16 cellular contexts compared by ENCODE assay signal in the genomic region with DNA sequence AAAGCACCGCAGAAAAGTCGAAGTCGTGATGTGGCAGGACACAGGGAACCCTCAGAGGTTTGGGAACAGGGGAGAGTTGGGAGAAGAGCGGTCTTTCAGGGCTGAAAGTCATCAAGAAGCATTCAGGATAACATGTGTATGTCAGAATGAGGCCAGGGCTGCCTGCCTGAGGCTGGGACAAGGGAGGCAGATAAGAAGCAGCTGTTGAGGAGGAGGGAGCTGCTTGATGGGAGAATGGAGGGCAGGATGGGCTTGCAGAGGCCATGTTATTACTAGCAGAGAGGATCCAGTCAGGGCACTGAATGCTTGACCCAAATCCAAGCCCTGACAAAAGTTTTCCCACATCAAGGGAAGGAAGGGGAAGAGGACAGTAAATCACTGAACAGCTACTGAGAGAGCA.
"Had no signal": no experiment of that assay in that cellular context is flagged by ENCODE, and none has a peak within 500 bp of the region (broad histone marks: within the 10 kb centered on the region; RNA-seq: fewer than 3 reads in every experiment).

No MANE protein-coding gene starts in this region.

- ATAC-seq: esophagus mucosa, pancreas, T-cell had no signal

- H3K4me1 ChIP-seq: adrenal gland, pancreas, transverse colon had no signal

- H3K27me3 Mint-ChIP-seq: activated naive CD4-positive, alpha-beta T cell treated with anti-CD3 and anti-CD28 coated beads, Interleukin-2, amount 10 ng/mL, durations not matched to agents 7 days and 5 days had no signal

- H3K4me3 Mint-ChIP-seq: activated naive CD4-positive, alpha-beta T cell treated with anti-CD3 and anti-CD28 coated beads, Interleukin-2, amount 10 ng/mL, durations not matched to agents 7 days and 5 days; nephron progenitor cell; T-cell had no signal

- H3K36me3 ChIP-seq: adrenal gland, pancreas, transverse colon had no signal

- H3K27ac ChIP-seq: adrenal gland, coronary artery, pancreas, SK-N-MC, transverse colon had no signal

- H3K36me3 Mint-ChIP-seq: activated naive CD4-positive, alpha-beta T cell treated with anti-CD3 and anti-CD28 coated beads, Interleukin-2, amount 10 ng/mL, durations not matched to agents 7 days and 5 days; T-cell had no signal

- H3K4me3 ChIP-seq: adrenal gland, coronary artery, pancreas, SK-N-MC, transverse colon had no signal

- H3K9me3 Mint-ChIP-seq: activated naive CD4-positive, alpha-beta T cell treated with anti-CD3 and anti-CD28 coated beads, Interleukin-2, amount 10 ng/mL, durations not matched to agents 7 days and 5 days; nephron progenitor cell; T-cell had no signal

- H3K27me3 ChIP-seq: transverse colon had no signal

- H3K9me3 ChIP-seq: adrenal gland, pancreas, transverse colon had no signal

- H3K27ac Mint-ChIP-seq: activated naive CD4-positive, alpha-beta T cell treated with anti-CD3 and anti-CD28 coated beads, Interleukin-2, amount 10 ng/mL, durations not matched to agents 7 days and 5 days; nephron progenitor cell; T-cell had no signal

- DNase-seq: activated CD4-positive, alpha-beta T cell treated with anti-CD3 and anti-CD28 coated beads for 1 hour; activated CD4-positive, alpha-beta T cell treated with anti-CD3 and anti-CD28 coated beads, Interleukin-2, amount 50 U/mL, for 4 hours; activated naive CD4-positive, alpha-beta T cell treated with anti-CD3 and anti-CD28 coated beads, Interleukin-2, amount 10 ng/mL, durations not matched to agents 7 days and 5 days; caudate nucleus; foreskin melanocyte; nephron progenitor cell; pancreas; stimulated activated CD4-positive, alpha-beta T cell treated with anti-CD3 and anti-CD28 coated beads, Interleukin-12 subunit alpha, Interleukin-12 subunit beta, amount 100 ng/mL, for 4 hours; stimulated activated CD4-positive, alpha-beta T cell treated with anti-CD3 and anti-CD28 coated beads, Interleukin-2, amount 100 ng/mL, for 24 hours; T-cell; T1000; transverse colon had no signal

- H3K4me1 Mint-ChIP-seq: activated naive CD4-positive, alpha-beta T cell treated with anti-CD3 and anti-CD28 coated beads, Interleukin-2, amount 10 ng/mL, durations not matched to agents 7 days and 5 days had no signal
